ENCODE assay signal across 8 cellular contexts in the genomic region with DNA sequence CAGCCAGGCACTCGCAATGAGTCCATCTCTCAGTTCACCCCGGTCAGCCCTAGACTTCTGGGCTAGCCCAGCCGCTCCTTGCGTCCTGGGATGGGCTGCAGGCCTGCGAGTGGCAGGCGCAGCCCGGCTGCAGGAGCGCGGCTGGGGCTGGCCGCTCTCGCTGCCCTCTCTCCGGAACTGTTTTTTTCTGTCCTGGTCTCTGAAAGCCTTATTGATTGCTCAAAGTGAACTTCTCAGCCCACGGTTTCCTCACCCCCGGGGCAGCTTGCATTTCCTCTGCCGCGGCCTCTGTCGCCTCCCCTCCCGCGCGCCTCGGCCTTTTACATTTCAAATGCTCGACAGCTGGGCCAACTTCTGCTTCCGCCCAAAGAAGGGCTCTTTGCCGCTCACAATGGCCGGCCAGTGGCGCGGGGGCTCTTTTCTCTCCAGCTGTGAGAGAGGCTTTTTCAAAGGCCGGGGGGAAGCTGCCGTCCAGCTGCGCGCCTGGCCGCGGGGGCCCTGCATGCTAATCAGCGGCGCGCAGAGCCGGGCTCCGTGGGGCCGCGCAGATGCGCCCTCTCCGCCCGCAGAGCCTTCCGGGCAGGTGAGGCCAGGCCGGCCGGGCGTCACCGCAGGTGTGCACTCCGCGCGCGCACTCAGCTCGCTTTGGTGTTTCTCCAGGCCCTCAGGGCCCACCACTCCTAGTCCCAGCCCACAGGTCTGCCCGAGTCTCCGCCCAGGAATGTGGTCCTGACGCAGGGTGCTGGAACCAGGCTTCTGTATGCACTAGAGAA.
DNase-seq lines count a peak whose midpoint lies in the region; ATAC-seq and TF ChIP-seq lines count a peak whose summit lies in the region.

No MANE protein-coding gene starts in this region.

- H3K4me1 ChIP-seq in hepatocyte (ENCODE audit: insufficient read depth), result peaks cover 12% of the 10 kb centered on the region

- no peaks in the 10 kb centered on the region for H3K36me3 ChIP-seq in hepatocyte (replicated peaks; ENCODE audit: insufficient read depth, low read depth)

- no peaks in the 10 kb centered on the region for H3K79me2 ChIP-seq in hepatocyte

- TF ChIP-seq CTCF in HL-60 (IDR thresholded peaks at IDR 0.05; ENCODE audit: insufficient read depth, low read length) (no peak), hepatocyte (IDR thresholded peaks at IDR 0.05; ENCODE audit: poor library complexity) (peak; percentile 2)

- H3K4me2 ChIP-seq in hepatocyte, result peak overlapping the region; percentile 96

- WGBS in hepatocyte (ENCODE audit: low lambda C conversion rate, missing lambda C conversion rate), result 10% methylated on average over 55 of the region's 56 CpGs

- intact Hi-C loops in sciatic nerve (cut with DNase I), result no loop called here

- H3K9me3 ChIP-seq in hepatocyte (ENCODE audit: low read depth), result no peaks in the 10 kb centered on the region

- CTCF ChIA-PET in HEK293T (lab: Yijun Ruan, JAX), result no interaction called here

- H3K27me3 ChIP-seq in HL-60 (ENCODE audit: insufficient read depth, poor library complexity, severe bottlenecking) (peaks cover 4% of the 10 kb centered on the region), hepatocyte (peaks cover 7% of the 10 kb centered on the region)

- no peaks in the 10 kb centered on the region for H4K20me1 ChIP-seq in hepatocyte (ENCODE audit: insufficient read depth, poor library complexity, severe bottlenecking)

- DNase-seq in HL-60 (ENCODE audit: low read depth in 1 of 2, low spot score in 1 of 2) (peak; percentile 43 to 84), hepatocyte (ENCODE audit: low spot score) (peak; percentile 76), sciatic nerve (ENCODE audit: low spot score) (peak; percentile 73), HEK293T (ENCODE audit: extremely low spot score) (no peak), hepatic stellate cell (ENCODE audit: low spot score) (no peak), T1000 (lab: John Stamatoyannopoulos, UW) (no peak)
- DNase-seq in activated T-helper 9 cell treated with anti-CD3 and anti-CD28 coated beads, Interleukin-2, amount 50 U/mL, for 16 hours (ENCODE audit: low read depth), result peak; percentile 28

- no peaks in the 10 kb centered on the region for H3K9me2 ChIP-seq in hepatocyte (replicated peaks; ENCODE audit: insufficient read depth)

- POLR2A ChIA-PET in HEK293T (lab: Yijun Ruan, JAX), result no interaction called here

- H2AFZ ChIP-seq in hepatocyte, result peak overlapping the region; percentile 91

- H3K27ac ChIP-seq in HL-60 (replicated peaks) (peak overlapping the region; percentile 40), hepatocyte (peak overlapping the region; percentile 66)

- peak overlapping the region; percentile 38 for H3K4me3 ChIP-seq in HL-60 (replicated peaks; ENCODE audit: insufficient read depth, low read length)
- H3K4me3 ChIP-seq in hepatocyte, result peak overlapping the region; percentile 9

- peak; percentile 51 for ATAC-seq in GM18861 (IDR thresholded peaks at IDR 0.05; ENCODE audit: unreplicated experiment)
- peak; percentile 62 for ATAC-seq in sciatic nerve

TF ChIP-seq in HEK293T, 16 proteins besides CTCF, POLR2A, EP300 and RAD21:
- no peak for TF ChIP-seq TARDBP (IDR thresholded peaks at IDR 0.05)
- no peak for TF ChIP-seq SP1 (IDR thresholded peaks at IDR 0.05)
- no peak for TF ChIP-seq FOXM1 (IDR thresholded peaks at IDR 0.05; ENCODE audit: borderline replicate concordance)
- no peak for TF ChIP-seq CTBP1 (IDR thresholded peaks at IDR 0.05; ENCODE audit: borderline replicate concordance)
- no peak for TF ChIP-seq BHLHE40 (IDR thresholded peaks at IDR 0.05; ENCODE audit: borderline replicate concordance)
- TF ChIP-seq SUZ12 (IDR thresholded peaks at IDR 0.05), result no peak
- no peak for TF ChIP-seq ELF4 (IDR thresholded peaks at IDR 0.05)
- no peak for TF ChIP-seq NFRKB (IDR thresholded peaks at IDR 0.05)
- no peak for TF ChIP-seq FOXK2 (IDR thresholded peaks at IDR 0.05)
- TF ChIP-seq PKNOX1 (IDR thresholded peaks at IDR 0.05), result no peak
- TF ChIP-seq LEF1 (IDR thresholded peaks at IDR 0.05; ENCODE audit: borderline replicate concordance), result no peak
- TF ChIP-seq ARNT (IDR thresholded peaks at IDR 0.05), result no peak
- no peak for TF ChIP-seq FOXA1 (IDR thresholded peaks at IDR 0.05)
- no peak for TF ChIP-seq ZNF384 (IDR thresholded peaks at IDR 0.05)
- TF ChIP-seq HDGF (IDR thresholded peaks at IDR 0.05; ENCODE audit: borderline replicate concordance), result no peak
- no peak for TF ChIP-seq L3MBTL2 (conservative IDR thresholded peaks at IDR 0.05)

Comparison
In these comparisons a context has a peak if more than half of its experiments do, and no peak if none do; other contexts are left out.
1. DNase-seq: peak in HL-60 (2 of 2), activated T-helper 9 cell treated with anti-CD3 and anti-CD28 coated beads, Interleukin-2, amount 50 U/mL, for 16 hours (single experiment), hepatocyte (single experiment) and sciatic nerve (single experiment); none in HEK293T (single experiment), hepatic stellate cell (single experiment) and T1000 (single experiment).